Comparison of ENCODE assay signal across 8 cellular contexts in the genomic region with DNA sequence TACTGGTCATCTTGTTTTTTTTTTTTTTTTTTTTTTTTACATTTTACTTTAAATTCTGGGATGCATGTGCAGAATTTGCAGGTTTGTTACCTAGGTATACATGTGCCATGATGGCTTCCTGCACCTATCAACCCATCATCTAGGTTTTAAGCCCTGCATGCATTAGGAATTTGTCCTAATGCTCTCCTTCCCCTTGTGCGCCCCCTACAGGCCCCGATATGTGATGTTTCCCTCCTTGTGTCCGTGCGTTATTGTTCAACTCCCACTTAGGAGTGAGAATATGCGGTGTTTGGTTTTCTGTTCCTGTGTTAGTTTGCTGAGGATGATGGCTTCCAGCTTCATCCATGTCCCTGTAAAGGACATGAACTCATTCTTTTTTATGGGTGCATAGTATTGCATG.
DNase-seq lines count a peak whose midpoint lies in the region; ATAC-seq and TF ChIP-seq lines count a peak whose summit lies in the region.
"Not testable (repeated sequence)": the region's sequence is repeated elsewhere in the genome, so short reads cannot be mapped to it uniquely, and the experiment has no call there.

No MANE protein-coding gene starts in this region.

- H3K9me2 ChIP-seq in SU-DHL-6 (replicated peaks; ENCODE audit: insufficient read depth, low read length), result not testable (repeated sequence)

- H3K9me3 ChIP-seq in SU-DHL-6 (ENCODE audit: insufficient read depth, low read length), result not testable (repeated sequence)

- H3K27ac ChIP-seq in SU-DHL-6 (ENCODE audit: low read depth, low read length); foreskin keratinocyte: not testable (repeated sequence)

- not testable (repeated sequence) for H3K4me1 ChIP-seq in foreskin keratinocyte

- not testable (repeated sequence) for H3K36me3 ChIP-seq in GM06990 (ENCODE audit: control insufficient read depth, insufficient read depth, low read length); SU-DHL-6 (ENCODE audit: low read length)

- not testable (repeated sequence) for H4K20me1 ChIP-seq in SU-DHL-6 (ENCODE audit: low read depth, low read length)

- H3K36me3 Mint-ChIP-seq in HFFc6 (ENCODE audit: low read depth), result not testable (repeated sequence)

- H3K4me3 Mint-ChIP-seq in HFFc6, result not testable (repeated sequence)

- DNase-seq in ACHN (peak; percentile 15), NCI-H69 (lab: John Stamatoyannopoulos, UW) (peak; percentile 43)
- DNase-seq in GM06990 (ENCODE audit: extremely low read depth, insufficient read length); HFFc6; cardiac fibroblast (ENCODE audit: low read depth in 2 of 2); foreskin keratinocyte; retinal pigment epithelial cell (ENCODE audit: low read depth): not testable (repeated sequence)

- TF ChIP-seq CTCF in GM06990 (IDR thresholded peaks at IDR 0.05; ENCODE audit: insufficient read depth, low read length, poor library complexity, severe bottlenecking) (peak; percentile 30), HFFc6 (IDR thresholded peaks at IDR 0.05) (peak; percentile 45), SU-DHL-6 (IDR thresholded peaks at IDR 0.05; ENCODE audit: insufficient read depth, low read length, poor library complexity, severe bottlenecking) (peak; percentile 21), cardiac fibroblast (IDR thresholded peaks at IDR 0.05; ENCODE audit: low read depth, low read length) (peak; percentile 5), foreskin keratinocyte (conservative IDR thresholded peaks at IDR 0.05) (peak; percentile 42), retinal pigment epithelial cell (conservative IDR thresholded peaks at IDR 0.05; ENCODE audit: low read depth, low read length) (peak; percentile 34)

- H3K27me3 ChIP-seq in GM06990 (replicated peaks; ENCODE audit: control insufficient read depth, insufficient read depth, low read length); SU-DHL-6 (ENCODE audit: low read length); foreskin keratinocyte: not testable (repeated sequence)

- H2AFZ ChIP-seq in SU-DHL-6 (ENCODE audit: low read depth, low read length, severe bottlenecking), result not testable (repeated sequence)

- H3K4me3 ChIP-seq in GM06990 (replicated peaks; ENCODE audit: low read depth, low read length); SU-DHL-6 (ENCODE audit: insufficient read depth, low read length, poor library complexity, severe bottlenecking); cardiac fibroblast (replicated peaks in 1 of 2; ENCODE audit: low read depth in 2 of 2, low read length in 2 of 2); retinal pigment epithelial cell (ENCODE audit: low read length): not testable (repeated sequence)

- in situ Hi-C loops in ACHN (cut with HindIII; ENCODE audit: low pct_ligation_motif_present, low pct_unique_long_range_greater_than_20kb, low sequenced_read_pairs), result not testable (repeated sequence)

- not testable (repeated sequence) for H3K27me3 Mint-ChIP-seq in HFFc6 (ENCODE audit: insufficient read depth)

- not testable (repeated sequence) for H3K27ac Mint-ChIP-seq in HFFc6

- not testable (repeated sequence) for H3F3A ChIP-seq in SU-DHL-6 (ENCODE audit: insufficient read depth)

- ATAC-seq in foreskin keratinocyte, result not testable (repeated sequence)

- not testable (repeated sequence) for H3K9ac ChIP-seq in SU-DHL-6 (ENCODE audit: low read length)

- not testable (repeated sequence) for H3K79me2 ChIP-seq in SU-DHL-6 (ENCODE audit: insufficient read depth, low read length)

- H3K4me1 Mint-ChIP-seq in HFFc6 (ENCODE audit: low read depth), result not testable (repeated sequence)

- not testable (repeated sequence) for H3K4me2 ChIP-seq in SU-DHL-6 (ENCODE audit: low read depth, low read length, poor library complexity, severe bottlenecking)

- not testable (repeated sequence) for H3K9me3 Mint-ChIP-seq in HFFc6
